1 cellular context compared by ENCODE assay signal in the genomic region with DNA sequence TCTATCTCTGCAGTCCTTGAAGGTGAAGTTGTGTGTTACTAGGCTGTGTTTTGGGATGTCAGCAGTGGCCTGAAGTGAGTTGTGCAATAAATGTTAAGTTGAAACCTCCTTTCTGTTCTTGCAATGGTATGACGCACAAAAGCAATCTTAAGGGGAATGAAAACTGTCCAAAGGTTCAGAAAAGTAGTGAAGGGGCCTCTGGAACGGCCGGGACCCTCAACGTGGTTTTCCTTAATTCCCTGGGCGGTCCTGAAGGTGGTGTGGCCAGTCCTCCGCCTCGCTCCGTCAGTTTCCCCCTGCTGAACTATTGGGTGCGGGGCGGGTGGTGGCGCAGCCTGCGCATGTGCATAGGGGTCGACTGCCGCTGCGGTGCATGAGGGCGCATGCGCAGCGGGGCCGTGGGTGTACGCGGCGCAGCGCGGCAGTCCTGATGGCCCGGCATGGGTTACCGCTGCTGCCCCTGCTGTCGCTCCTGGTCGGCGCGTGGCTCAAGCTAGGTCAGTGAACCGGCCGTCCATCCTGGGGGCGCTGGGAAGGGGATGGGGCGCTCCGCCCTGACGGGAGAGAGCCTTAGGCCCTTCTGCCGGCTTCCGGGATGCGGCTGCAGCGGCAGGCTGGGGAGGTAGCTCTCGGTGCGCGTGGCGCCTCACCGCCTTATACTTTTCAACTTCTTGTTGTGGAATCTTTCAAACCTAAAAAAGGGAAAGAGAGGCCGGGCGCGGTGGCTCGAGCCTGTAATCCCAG.
TF ChIP-seq lines count a peak whose summit lies in the region.

A gene (plus strand): TSS at position 405 of the 744 bp plus-strand sequence. CDS start 26 bp downstream, at position 431.

TF ChIP-seq in A549, 52 proteins besides CTCF, POLR2A, EP300 and RAD21 (continued from another document):
- TF ChIP-seq HOXB13 (CRISPR knock-in tag; IDR thresholded peaks at IDR 0.05; ENCODE audit: low read depth) (no peak), PHF8 (IDR thresholded peaks at IDR 0.05; ENCODE audit: borderline replicate concordance, low read depth) (peak; percentile 67; the same call in 1 of the 2 replicates), FOXS1 (CRISPR knock-in tag; IDR thresholded peaks at IDR 0.05) (no peak), SMC3 (IDR thresholded peaks at IDR 0.05) (no peak), POLR2AphosphoS2 (conservative IDR thresholded peaks at IDR 0.05; ENCODE audit: low read length) (peak; percentile 88; the same call in 1 of the 2 replicates), EHF (CRISPR knock-in tag; IDR thresholded peaks at IDR 0.05) (no peak), FOSL2 (IDR thresholded peaks at IDR 0.05) (no peak), FOSL2 (CRISPR knock-in tag; IDR thresholded peaks at IDR 0.05) (peak; percentile 7), FOSB (CRISPR knock-in tag; IDR thresholded peaks at IDR 0.05) (peak; percentile 46; the same call in 1 of the 2 replicates), JUNB (IDR thresholded peaks at IDR 0.05) (no peak), BHLHE40 (IDR thresholded peaks at IDR 0.05; ENCODE audit: low read depth, low read length) (no peak), HOXA7 (CRISPR knock-in tag; IDR thresholded peaks at IDR 0.05) (0 out of 2 replicates have a peak, but pooled peaks have one; percentile 18), ZSCAN20 (CRISPR knock-in tag; IDR thresholded peaks at IDR 0.05) (no peak), TFCP2L1 (CRISPR knock-in tag; IDR thresholded peaks at IDR 0.05) (peak; percentile 88; the same call in 1 of the 2 replicates)
- TF ChIP-seq, protein P1, sequence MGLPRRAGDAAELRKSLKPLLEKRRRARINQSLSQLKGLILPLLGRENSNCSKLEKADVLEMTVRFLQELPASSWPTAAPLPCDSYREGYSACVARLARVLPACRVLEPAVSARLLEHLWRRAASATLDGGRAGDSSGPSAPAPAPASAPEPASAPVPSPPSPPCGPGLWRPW (IDR thresholded peaks at IDR 0.05), result no peak
- TF ChIP-seq, protein P2, sequence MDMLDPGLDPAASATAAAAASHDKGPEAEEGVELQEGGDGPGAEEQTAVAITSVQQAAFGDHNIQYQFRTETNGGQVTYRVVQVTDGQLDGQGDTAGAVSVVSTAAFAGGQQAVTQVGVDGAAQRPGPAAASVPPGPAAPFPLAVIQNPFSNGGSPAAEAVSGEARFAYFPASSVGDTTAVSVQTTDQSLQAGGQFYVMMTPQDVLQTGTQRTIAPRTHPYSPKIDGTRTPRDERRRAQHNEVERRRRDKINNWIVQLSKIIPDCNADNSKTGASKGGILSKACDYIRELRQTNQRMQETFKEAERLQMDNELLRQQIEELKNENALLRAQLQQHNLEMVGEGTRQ (IDR thresholded peaks at IDR 0.05), result no peak
- TF ChIP-seq, protein P3, sequence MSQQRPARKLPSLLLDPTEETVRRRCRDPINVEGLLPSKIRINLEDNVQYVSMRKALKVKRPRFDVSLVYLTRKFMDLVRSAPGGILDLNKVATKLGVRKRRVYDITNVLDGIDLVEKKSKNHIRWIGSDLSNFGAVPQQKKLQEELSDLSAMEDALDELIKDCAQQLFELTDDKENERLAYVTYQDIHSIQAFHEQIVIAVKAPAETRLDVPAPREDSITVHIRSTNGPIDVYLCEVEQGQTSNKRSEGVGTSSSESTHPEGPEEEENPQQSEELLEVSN (IDR thresholded peaks at IDR 0.05; ENCODE audit: borderline replicate concordance, low read depth), result 0 out of 2 replicates have a peak, but pooled peaks have one; percentile 60
